ENCODE assay signal across 8 cellular contexts in genomic region chr2:151766421-151767153, GRCh38. TPM values are rescaled to one million over a fixed set of nuclear protein-coding genes. Genes with fewer than 3 reads are reported as not detected.
DNase-seq lines count a peak whose midpoint lies in the region; ATAC-seq and TF ChIP-seq lines count a peak whose summit lies in the region.

No MANE protein-coding gene starts in this region.

- H3K9me3 ChIP-seq in OCI-LY3 (ENCODE audit: insufficient read depth, low read length) (no peaks in the 10 kb centered on the region), skeletal muscle tissue (ENCODE audit: control insufficient read depth in 3 of 3, low read length in 3 of 3) (no peaks in the 10 kb centered on the region)

- intact Hi-C loops in activated CD4-positive, alpha-beta T cell treated with anti-CD3 and anti-CD28 coated beads, Interleukin-2, amount 10 ng/mL, durations not matched to agents 24 days and 14 days (cut with micrococcal nuclease) = no loop called here

- H3K4me3 Mint-ChIP-seq in activated CD4-positive, alpha-beta T cell treated with anti-CD3 and anti-CD28 coated beads, Interleukin-2, amount 10 ng/mL, durations not matched to agents 24 days and 14 days = no peak overlapping the region

- ATAC-seq in HG02623 (IDR thresholded peaks at IDR 0.05; ENCODE audit: unreplicated experiment) (peak; percentile 45), foreskin keratinocyte (no peak)

- no peaks in the 10 kb centered on the region for H3K79me2 ChIP-seq in OCI-LY3 (ENCODE audit: low read length)

- peak overlapping the region; percentile 60 for H3K27ac ChIP-seq in OCI-LY3 (ENCODE audit: low read length)
- peak overlapping the region; percentile 71 for H3K27ac ChIP-seq in skeletal muscle tissue (ENCODE audit: low read depth, low read length)
- H3K27ac ChIP-seq in foreskin keratinocyte = no peak overlapping the region

- H3K36me3 Mint-ChIP-seq in activated CD4-positive, alpha-beta T cell treated with anti-CD3 and anti-CD28 coated beads, Interleukin-2, amount 10 ng/mL, durations not matched to agents 24 days and 14 days (ENCODE audit: low read depth) = no peaks in the 10 kb centered on the region

- peaks cover 11% of the 10 kb centered on the region for H3K4me1 Mint-ChIP-seq in activated CD4-positive, alpha-beta T cell treated with anti-CD3 and anti-CD28 coated beads, Interleukin-2, amount 10 ng/mL, durations not matched to agents 24 days and 14 days

- H3K27ac Mint-ChIP-seq in activated CD4-positive, alpha-beta T cell treated with anti-CD3 and anti-CD28 coated beads, Interleukin-2, amount 10 ng/mL, durations not matched to agents 24 days and 14 days = no peak overlapping the region

- H3K4me2 ChIP-seq in OCI-LY3 (ENCODE audit: low read length) = peak overlapping the region; percentile 31

- no peaks in the 10 kb centered on the region for H3K27me3 Mint-ChIP-seq in activated CD4-positive, alpha-beta T cell treated with anti-CD3 and anti-CD28 coated beads, Interleukin-2, amount 10 ng/mL, durations not matched to agents 24 days and 14 days

- H3K9ac ChIP-seq in OCI-LY3 (ENCODE audit: low read length) = no peak overlapping the region
- peak overlapping the region in 1 of 3 donors; percentile 17 for H3K9ac ChIP-seq in skeletal muscle tissue (ENCODE audit: low read depth in 1 of 3, low read length in 3 of 3)

- no peaks in the 10 kb centered on the region for H3K9me3 Mint-ChIP-seq in activated CD4-positive, alpha-beta T cell treated with anti-CD3 and anti-CD28 coated beads, Interleukin-2, amount 10 ng/mL, durations not matched to agents 24 days and 14 days

- H3K27me3 ChIP-seq in OCI-LY3 (ENCODE audit: low read depth, low read length) (0 out of 2 replicates have a peak, but pooled peaks cover 3% of the 10 kb centered on the region), skeletal muscle tissue (ENCODE audit: control insufficient read depth in 3 of 3, insufficient read depth in 3 of 3, low read length in 3 of 3) (no peaks in the 10 kb centered on the region), foreskin keratinocyte (no peaks in the 10 kb centered on the region)

- H2AFZ ChIP-seq in OCI-LY3 (ENCODE audit: low read depth, low read length) = 0 out of 2 replicates have a peak overlapping the region, but pooled peaks have one; percentile 27

- H3K36me3 ChIP-seq in OCI-LY3 (replicated peaks; ENCODE audit: low read depth, low read length) (peaks cover 6% of the 10 kb centered on the region), skeletal muscle tissue (ENCODE audit: control insufficient read depth in 3 of 3, insufficient read depth in 3 of 3, low read length in 3 of 3) (no peaks in the 10 kb centered on the region)

- TF ChIP-seq CTCF in OCI-LY3 (IDR thresholded peaks at IDR 0.05; ENCODE audit: low read depth, low read length) (no peak), foreskin keratinocyte (conservative IDR thresholded peaks at IDR 0.05) (no peak)

- H3K4me3 ChIP-seq in OCI-LY3 (ENCODE audit: low read length) = no peak overlapping the region
- peak overlapping the region in 1 of 3 donors; percentile 2 for H3K4me3 ChIP-seq in skeletal muscle tissue (ENCODE audit: low read length in 3 of 3)

- DNase-seq in activated CD4-positive, alpha-beta T cell treated with anti-CD3 and anti-CD28 coated beads, Interleukin-2, amount 50 U/mL, for 48 hours = peak; percentile 9 to 42
- no peak for DNase-seq in activated CD4-positive, alpha-beta T cell treated with anti-CD3 and anti-CD28 coated beads, Interleukin-2, amount 10 ng/mL, durations not matched to agents 24 days and 14 days
- DNase-seq in NCI-H2107 (lab: John Stamatoyannopoulos, UW) (no peak), foreskin keratinocyte (no peak), GM19238 (ENCODE audit: insufficient read length, low spot score) (no peak)

- H3K4me1 ChIP-seq in OCI-LY3 (ENCODE audit: low read length) (peaks cover 36% of the 10 kb centered on the region), skeletal muscle tissue (ENCODE audit: control insufficient read depth in 3 of 3, insufficient read depth in 3 of 3, low read length in 3 of 3) (peaks cover 24 to 78% (median 53%) of the 10 kb centered on the region in 3 donors), foreskin keratinocyte (no peaks in the 10 kb centered on the region)

- peaks cover 4% of the 10 kb centered on the region; the same call in 1 of the 2 replicates for H4K20me1 ChIP-seq in OCI-LY3 (ENCODE audit: insufficient read depth, low read length)

RNA-seq across cellular contexts. Expression of gene NEB, which starts 32.3 kb away (rescaled TPM):
- 0.02 and 0.09 TPM in 2 replicates for total RNA-seq in activated CD4-positive, alpha-beta T cell treated with anti-CD3 and anti-CD28 coated beads, Interleukin-2, amount 10 ng/mL, durations not matched to agents 24 days and 14 days
- total RNA-seq in skeletal muscle tissue (833 TPM), foreskin keratinocyte (under 0.01 and 0.27 TPM in 2 replicates)
- not detected in 2 replicates for polyA plus RNA-seq in foreskin keratinocyte

Comparison
In these comparisons a context has a peak if more than half of its experiments do, and no peak if none do; other contexts are left out.
1. DNase-seq: peak in activated CD4-positive, alpha-beta T cell treated with anti-CD3 and anti-CD28 coated beads, Interleukin-2, amount 50 U/mL, for 48 hours (2 of 2); none in activated CD4-positive, alpha-beta T cell treated with anti-CD3 and anti-CD28 coated beads, Interleukin-2, amount 10 ng/mL, durations not matched to agents 24 days and 14 days (single experiment), NCI-H2107 (single experiment), foreskin keratinocyte (0 of 2) and GM19238 (single experiment).
2. RNA of gene NEB, which starts 32.3 kb away (total RNA-seq): 833 TPM in skeletal muscle tissue (single experiment); 0.02 to 0.09 TPM in activated CD4-positive, alpha-beta T cell treated with anti-CD3 and anti-CD28 coated beads, Interleukin-2, amount 10 ng/mL, durations not matched to agents 24 days and 14 days and under 0.01 to 0.27 TPM in foreskin keratinocyte; every median in the first group is over 100 times any median in the second.